Comparison of ENCODE assay signal across 8 cellular contexts in the genomic region with DNA sequence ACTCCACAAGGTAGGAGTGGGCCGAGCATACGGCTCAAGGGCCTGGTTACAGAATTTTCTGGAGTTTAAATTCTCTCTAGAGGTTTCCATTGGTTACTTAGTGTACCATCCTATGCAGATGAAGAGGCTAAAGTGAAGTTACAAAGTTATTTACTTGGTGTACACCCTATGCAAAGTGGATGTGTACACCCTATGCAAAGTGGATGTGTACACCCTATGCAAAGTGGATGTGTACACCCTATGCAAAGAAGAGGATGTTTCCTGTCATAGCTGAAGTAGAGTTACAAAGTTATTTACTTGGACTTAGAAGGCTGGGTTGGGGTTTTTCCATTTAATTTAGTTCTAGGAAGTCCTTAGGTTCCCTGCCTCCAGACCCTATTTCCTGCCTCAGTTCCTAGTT.
DNase-seq lines count a peak whose midpoint lies in the region; ATAC-seq, FAIRE-seq and TF ChIP-seq lines count a peak whose summit lies in the region.
"Not testable (repeated sequence)": the region's sequence is repeated elsewhere in the genome, so short reads cannot be mapped to it uniquely, and the experiment has no call there.

No MANE protein-coding gene starts in this region.

- peak in 1 of 2 donors; percentile 36 for ATAC-seq in CD4-positive, CD25-positive, alpha-beta regulatory T cell (ENCODE audit: low read depth in 2 of 2)
- ATAC-seq in activated CD4-positive, alpha-beta T cell treated with anti-CD3 and anti-CD28 coated beads for 36 hours: peak; percentile 38
- ATAC-seq in activated T-cell treated with anti-CD3 and anti-CD28 coated beads, Interleukin-2, amount 50 U/mL, for 72 hours (replicated peaks in 1 of 2): peak in 1 of 2 donors; percentile 47
- not testable (repeated sequence) for ATAC-seq in activated naive CD8-positive, alpha-beta T cell treated with anti-CD3 and anti-CD28 coated beads, Interleukin-2, amount 50 U/mL, for 24 hours; naive thymus-derived CD4-positive, alpha-beta T cell

- H3K9me3 ChIP-seq in CD4-positive, CD25-positive, alpha-beta regulatory T cell (ENCODE audit: control insufficient read depth in 2 of 2, low read length in 2 of 2); naive thymus-derived CD4-positive, alpha-beta T cell (ENCODE audit: control insufficient read depth in 2 of 3, low read length in 3 of 3): not testable (repeated sequence)

- H3K4me1 Mint-ChIP-seq in CD4-positive, CD25-positive, alpha-beta regulatory T cell: peaks cover 28 to 50% (median 39%) of the 10 kb centered on the region in 4 donors
- H3K4me1 Mint-ChIP-seq in activated CD4-positive, alpha-beta T cell treated with anti-CD3 and anti-CD28 coated beads for 36 hours: peaks cover 42% of the 10 kb centered on the region
- H3K4me1 Mint-ChIP-seq in activated T-cell treated with anti-CD3 and anti-CD28 coated beads, Interleukin-2, amount 50 U/mL, for 72 hours (ENCODE audit: low read depth): peaks cover 34% of the 10 kb centered on the region
- peaks cover 35% of the 10 kb centered on the region for H3K4me1 Mint-ChIP-seq in activated naive CD8-positive, alpha-beta T cell treated with anti-CD3 and anti-CD28 coated beads, Interleukin-2, amount 50 U/mL, for 24 hours
- peaks cover 12 to 49% (median 34%) of the 10 kb centered on the region in 7 donors for H3K4me1 Mint-ChIP-seq in naive thymus-derived CD4-positive, alpha-beta T cell
- peaks cover 40% of the 10 kb centered on the region for H3K4me1 Mint-ChIP-seq in stimulated activated naive CD8-positive, alpha-beta T cell treated with anti-CD3 and anti-CD28 coated beads, Interleukin-15, Interleukin-2, amounts not matched to agents 100 ng/mL and 50 ng/mL, for 24 hours (ENCODE audit: low read depth)

- not testable (repeated sequence) for H3K9me3 Mint-ChIP-seq in CD4-positive, CD25-positive, alpha-beta regulatory T cell; activated CD4-positive, alpha-beta T cell treated with anti-CD3 and anti-CD28 coated beads for 36 hours (ENCODE audit: low read depth); activated T-cell treated with anti-CD3 and anti-CD28 coated beads, Interleukin-2, amount 50 U/mL, for 72 hours; activated naive CD8-positive, alpha-beta T cell treated with anti-CD3 and anti-CD28 coated beads, Interleukin-2, amount 50 U/mL, for 24 hours; naive thymus-derived CD4-positive, alpha-beta T cell; stimulated activated naive CD8-positive, alpha-beta T cell treated with anti-CD3 and anti-CD28 coated beads, Interleukin-15, Interleukin-2, amounts not matched to agents 100 ng/mL and 50 ng/mL, for 24 hours

- TF ChIP-seq POLR2A in GM12891 (IDR thresholded peaks at IDR 0.05; ENCODE audit: low read depth, low read length): not testable (repeated sequence)

- H3K27ac Mint-ChIP-seq in CD4-positive, CD25-positive, alpha-beta regulatory T cell: peak overlapping the region; percentile 42 to 91 (median 86)
- H3K27ac Mint-ChIP-seq in activated CD4-positive, alpha-beta T cell treated with anti-CD3 and anti-CD28 coated beads for 36 hours: peak overlapping the region; percentile 91
- peak overlapping the region; percentile 96 for H3K27ac Mint-ChIP-seq in activated T-cell treated with anti-CD3 and anti-CD28 coated beads, Interleukin-2, amount 50 U/mL, for 72 hours
- not testable (repeated sequence) for H3K27ac Mint-ChIP-seq in activated naive CD8-positive, alpha-beta T cell treated with anti-CD3 and anti-CD28 coated beads, Interleukin-2, amount 50 U/mL, for 24 hours
- H3K27ac Mint-ChIP-seq in naive thymus-derived CD4-positive, alpha-beta T cell: peak overlapping the region in 6 of 9 donors; percentile 34 to 98 (median 58)
- H3K27ac Mint-ChIP-seq in stimulated activated naive CD8-positive, alpha-beta T cell treated with anti-CD3 and anti-CD28 coated beads, Interleukin-15, Interleukin-2, amounts not matched to agents 100 ng/mL and 50 ng/mL, for 24 hours: peak overlapping the region; percentile 34

- H3K4me3 ChIP-seq in CD4-positive, CD25-positive, alpha-beta regulatory T cell (ENCODE audit: low read depth, low read length): peak overlapping the region; percentile 90
- not testable (repeated sequence) for H3K4me3 ChIP-seq in naive thymus-derived CD4-positive, alpha-beta T cell (ENCODE audit: low read length)

- peak overlapping the region; percentile 60 for H3K27ac ChIP-seq in CD4-positive, CD25-positive, alpha-beta regulatory T cell (ENCODE audit: insufficient read depth, low read length, poor library complexity, severe bottlenecking)
- not testable (repeated sequence) for H3K27ac ChIP-seq in naive thymus-derived CD4-positive, alpha-beta T cell (ENCODE audit: low read depth, low read length)

- peaks cover 17% of the 10 kb centered on the region for H3K4me1 ChIP-seq in CD4-positive, CD25-positive, alpha-beta regulatory T cell (ENCODE audit: control insufficient read depth, insufficient read depth, low read length, poor library complexity, severe bottlenecking)
- H3K4me1 ChIP-seq in naive thymus-derived CD4-positive, alpha-beta T cell (ENCODE audit: control insufficient read depth in 2 of 2, insufficient read depth in 2 of 2, low read length in 2 of 2): peaks cover 10 to 17% of the 10 kb centered on the region in 2 donors

- H3K27me3 ChIP-seq in CD4-positive, CD25-positive, alpha-beta regulatory T cell (ENCODE audit: control insufficient read depth, insufficient read depth, low read length); naive thymus-derived CD4-positive, alpha-beta T cell (ENCODE audit: control insufficient read depth in 2 of 2, insufficient read depth in 2 of 2, low read length in 2 of 2): not testable (repeated sequence)

- intact Hi-C loops in activated CD4-positive, alpha-beta T cell treated with anti-CD3 and anti-CD28 coated beads for 36 hours (cut with DNase I, micrococcal nuclease): loop anchor here (1.0 to 5.0 kb wide), 3 partner anchors 14 to 358 kb away; a partner anchor contains a TSS
- intact Hi-C loops in naive thymus-derived CD4-positive, alpha-beta T cell (cut with micrococcal nuclease): loop anchor here in 1 of 2 donors (5.0 to 10.0 kb wide), 2 partner anchors 413 to 1750 kb away; a partner anchor contains a TSS

- CTCF ChIA-PET in activated CD4-positive, alpha-beta T cell treated with anti-CD3 and anti-CD28 coated beads for 36 hours (lab: Charles Lee); naive thymus-derived CD4-positive, alpha-beta T cell (lab: Charles Lee): not testable (repeated sequence)

- peak in 1 of 3 donors; percentile 56 for DNase-seq in CD4-positive, CD25-positive, alpha-beta regulatory T cell
- DNase-seq in GM12891 (ENCODE audit: insufficient read length, low spot score); activated CD4-positive, alpha-beta T cell treated with anti-CD3 and anti-CD28 coated beads for 36 hours; activated T-cell treated with anti-CD3 and anti-CD28 coated beads, Interleukin-2, amount 50 U/mL, for 72 hours; activated naive CD8-positive, alpha-beta T cell treated with anti-CD3 and anti-CD28 coated beads, Interleukin-2, amount 50 U/mL, for 24 hours; naive thymus-derived CD4-positive, alpha-beta T cell: not testable (repeated sequence)
- peak; percentile 13 for DNase-seq in NCI-H526 treated with DMSO at 0.1 percent for 48 hours (lab: John Stamatoyannopoulos, UW)

- H3K27me3 Mint-ChIP-seq in CD4-positive, CD25-positive, alpha-beta regulatory T cell; activated CD4-positive, alpha-beta T cell treated with anti-CD3 and anti-CD28 coated beads for 36 hours; activated T-cell treated with anti-CD3 and anti-CD28 coated beads, Interleukin-2, amount 50 U/mL, for 72 hours (ENCODE audit: low read depth); activated naive CD8-positive, alpha-beta T cell treated with anti-CD3 and anti-CD28 coated beads, Interleukin-2, amount 50 U/mL, for 24 hours; naive thymus-derived CD4-positive, alpha-beta T cell; stimulated activated naive CD8-positive, alpha-beta T cell treated with anti-CD3 and anti-CD28 coated beads, Interleukin-15, Interleukin-2, amounts not matched to agents 100 ng/mL and 50 ng/mL, for 24 hours: not testable (repeated sequence)

- not testable (repeated sequence) for H3K36me3 Mint-ChIP-seq in CD4-positive, CD25-positive, alpha-beta regulatory T cell; activated T-cell treated with anti-CD3 and anti-CD28 coated beads, Interleukin-2, amount 50 U/mL, for 72 hours (ENCODE audit: insufficient read depth in 2 of 2); activated naive CD8-positive, alpha-beta T cell treated with anti-CD3 and anti-CD28 coated beads, Interleukin-2, amount 50 U/mL, for 24 hours (ENCODE audit: low read depth); naive thymus-derived CD4-positive, alpha-beta T cell
- peaks cover 18% of the 10 kb centered on the region for H3K36me3 Mint-ChIP-seq in activated CD4-positive, alpha-beta T cell treated with anti-CD3 and anti-CD28 coated beads for 36 hours (ENCODE audit: low read depth)
- peaks cover 19% of the 10 kb centered on the region for H3K36me3 Mint-ChIP-seq in stimulated activated naive CD8-positive, alpha-beta T cell treated with anti-CD3 and anti-CD28 coated beads, Interleukin-15, Interleukin-2, amounts not matched to agents 100 ng/mL and 50 ng/mL, for 24 hours (ENCODE audit: low read depth)

- FAIRE-seq in GM12891 (lab: Jason Lieb, UNC): peak; percentile 13

- POLR2A ChIA-PET in activated CD4-positive, alpha-beta T cell treated with anti-CD3 and anti-CD28 coated beads for 36 hours (lab: Charles Lee): not testable (repeated sequence)
- POLR2A ChIA-PET in naive thymus-derived CD4-positive, alpha-beta T cell (lab: Charles Lee): interaction anchor here (1.9 to 2.9 kb wide), 2 partner anchors 11 to 15 kb away, joined by 9 to 34 read pairs; no protein-coding TSS in a partner anchor

- not testable (repeated sequence) for H3K36me3 ChIP-seq in CD4-positive, CD25-positive, alpha-beta regulatory T cell (ENCODE audit: control insufficient read depth, insufficient read depth, low read length); naive thymus-derived CD4-positive, alpha-beta T cell (ENCODE audit: control insufficient read depth in 2 of 3, insufficient read depth in 3 of 3, low read length in 3 of 3)

- H3K4me3 Mint-ChIP-seq in CD4-positive, CD25-positive, alpha-beta regulatory T cell: peak overlapping the region; percentile 91 to 95 (median 94)
- H3K4me3 Mint-ChIP-seq in activated CD4-positive, alpha-beta T cell treated with anti-CD3 and anti-CD28 coated beads for 36 hours: peak overlapping the region; percentile 73
- H3K4me3 Mint-ChIP-seq in activated T-cell treated with anti-CD3 and anti-CD28 coated beads, Interleukin-2, amount 50 U/mL, for 72 hours: peak overlapping the region; percentile 73 to 85
- peak overlapping the region; percentile 50 for H3K4me3 Mint-ChIP-seq in activated naive CD8-positive, alpha-beta T cell treated with anti-CD3 and anti-CD28 coated beads, Interleukin-2, amount 50 U/mL, for 24 hours
- peak overlapping the region in 1 of 10 donors; percentile 54 for H3K4me3 Mint-ChIP-seq in naive thymus-derived CD4-positive, alpha-beta T cell
- peak overlapping the region; percentile 68 for H3K4me3 Mint-ChIP-seq in stimulated activated naive CD8-positive, alpha-beta T cell treated with anti-CD3 and anti-CD28 coated beads, Interleukin-15, Interleukin-2, amounts not matched to agents 100 ng/mL and 50 ng/mL, for 24 hours
